In the genomic region with DNA sequence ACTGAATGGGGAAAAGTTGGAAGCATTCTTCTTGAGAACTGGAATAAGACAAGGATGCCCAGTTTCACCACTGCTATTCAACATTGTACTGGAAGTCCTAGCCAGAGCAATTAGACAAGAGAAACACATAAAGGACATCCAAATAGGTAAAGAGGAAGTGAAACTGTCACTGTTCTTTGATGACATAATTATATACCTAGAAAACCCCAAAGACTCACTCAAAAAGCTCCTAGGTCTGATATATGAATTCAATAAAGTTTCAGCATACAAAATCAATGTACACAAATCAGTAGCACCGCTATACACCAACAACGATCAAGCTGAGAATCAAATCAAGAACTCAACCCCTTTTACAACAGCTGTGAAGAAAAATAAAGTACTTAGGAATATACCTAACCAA, we compare ENCODE assay signal across 15 cellular contexts.
DNase-seq lines count a peak whose midpoint lies in the region; ATAC-seq, FAIRE-seq and TF ChIP-seq lines count a peak whose summit lies in the region.
"Had no signal": no experiment of that assay in that cellular context is flagged by ENCODE, and none has a peak within 500 bp of the region (broad histone marks: within the 10 kb centered on the region; RNA-seq: fewer than 3 reads in every experiment).

No MANE protein-coding gene starts in this region.

- H3K4me3 Mint-ChIP-seq in memory B cell = no peak overlapping the region
- H3K4me3 Mint-ChIP-seq in natural killer cell = no peak overlapping the region
- H3K4me3 Mint-ChIP-seq: activated CD8-positive, alpha-beta T cell treated with anti-CD3 and anti-CD28 coated beads, Interleukin-2, amount 10 ng/mL, durations not matched to agents 7 days and 5 days; activated naive CD8-positive, alpha-beta T cell treated with anti-CD3 and anti-CD28 coated beads for 36 hours; CD4-positive, alpha-beta T cell had no signal

- H3K36me3 ChIP-seq in small intestine (ENCODE audit: control insufficient read depth in 2 of 2, insufficient read depth in 2 of 2, low read length in 2 of 2) = no peaks in the 10 kb centered on the region

- intact Hi-C loops in natural killer cell (cut with micrococcal nuclease) = no loop called here

- H3K27ac Mint-ChIP-seq in memory B cell = peak overlapping the region; percentile 40
- H3K27ac Mint-ChIP-seq in natural killer cell = no peak overlapping the region
- H3K27ac Mint-ChIP-seq: activated CD8-positive, alpha-beta T cell treated with anti-CD3 and anti-CD28 coated beads, Interleukin-2, amount 10 ng/mL, durations not matched to agents 7 days and 5 days; activated naive CD8-positive, alpha-beta T cell treated with anti-CD3 and anti-CD28 coated beads for 36 hours; CD4-positive, alpha-beta T cell had no signal

- H3K4me1 ChIP-seq in small intestine (ENCODE audit: control insufficient read depth in 2 of 2, insufficient read depth in 1 of 2, low read depth in 1 of 2, low read length in 1 of 2) = no peaks in the 10 kb centered on the region

- no peaks in the 10 kb centered on the region for H3K27me3 ChIP-seq in small intestine (ENCODE audit: control insufficient read depth in 2 of 2, insufficient read depth in 2 of 2, low read length in 2 of 2)

- peak in 1 of 2 donors; percentile 16 for DNase-seq in memory B cell (ENCODE audit: low spot score in 2 of 2)
- no peak for DNase-seq in A172 (ENCODE audit: low spot score)
- no peak for DNase-seq in natural killer cell
- no peak for DNase-seq in small intestine
- DNase-seq in occipital lobe (lab: John Stamatoyannopoulos, UW) = no peak
- DNase-seq: activated CD8-positive, alpha-beta T cell treated with anti-CD3 and anti-CD28 coated beads, Interleukin-2, amount 10 ng/mL, durations not matched to agents 7 days and 5 days; activated naive CD8-positive, alpha-beta T cell treated with anti-CD3 and anti-CD28 coated beads for 36 hours; CD4-positive, alpha-beta T cell; erythroblast; hypothalamus; left ventricle myocardium superior; T-helper 9 cell had no signal

- WGBS in small intestine, 3 donors = 78 to 91% (median 90%) methylated on average over 2 of the region's 2 CpGs

- no peaks in the 10 kb centered on the region for H3K9me3 ChIP-seq in small intestine (ENCODE audit: control insufficient read depth, low read depth)

- peaks cover 3% of the 10 kb centered on the region for H3K27me3 Mint-ChIP-seq in memory B cell
- no peaks in the 10 kb centered on the region for H3K27me3 Mint-ChIP-seq in natural killer cell (ENCODE audit: low read depth in 2 of 2)
- H3K27me3 Mint-ChIP-seq: activated naive CD8-positive, alpha-beta T cell treated with anti-CD3 and anti-CD28 coated beads for 36 hours had no signal

- no peaks in the 10 kb centered on the region for H3K9me3 Mint-ChIP-seq in memory B cell
- H3K9me3 Mint-ChIP-seq in natural killer cell = peaks cover 4 to 14% of the 10 kb centered on the region in 2 donors

- ATAC-seq in GM18907 (IDR thresholded peaks at IDR 0.05; ENCODE audit: unreplicated experiment) (peak; percentile 78), GM21825 (IDR thresholded peaks at IDR 0.05; ENCODE audit: unreplicated experiment) (peak; percentile 72), HG03342 (IDR thresholded peaks at IDR 0.05; ENCODE audit: unreplicated experiment) (peak; percentile 84), memory B cell (ENCODE audit: low read depth) (peak; percentile 94), natural killer cell (no peak)
- ATAC-seq: activated CD8-positive, alpha-beta T cell treated with anti-CD3 and anti-CD28 coated beads, Interleukin-2, amount 10 ng/mL, durations not matched to agents 7 days and 5 days; left ventricle myocardium superior had no signal

- no peak for TF ChIP-seq CTCF in natural killer cell (IDR thresholded peaks at IDR 0.05)

- H3K27ac ChIP-seq in small intestine (ENCODE audit: low read depth in 1 of 2, low read length in 1 of 2) = no peak overlapping the region

- no peak for FAIRE-seq in small intestine (lab: Jason Lieb, UNC)

- H3K36me3 Mint-ChIP-seq in memory B cell = no peaks in the 10 kb centered on the region
- peaks cover 6% of the 10 kb centered on the region for H3K36me3 Mint-ChIP-seq in natural killer cell

- no peak overlapping the region for H3K4me3 ChIP-seq in small intestine (ENCODE audit: low read depth in 1 of 2, low read length in 2 of 2)

- peaks cover 6% of the 10 kb centered on the region for H3K4me1 Mint-ChIP-seq in memory B cell
- peaks cover 0 to 13% of the 10 kb centered on the region in 2 donors for H3K4me1 Mint-ChIP-seq in natural killer cell

Comparison
In these comparisons a context has a peak if more than half of its experiments do, and no peak if none do; other contexts are left out.
1. ATAC-seq: peak in GM18907 (single experiment), GM21825 (single experiment), HG03342 (single experiment) and memory B cell (single experiment); none in natural killer cell (0 of 3).